ENCODE assay signal across 1 cellular context in the genomic region with DNA sequence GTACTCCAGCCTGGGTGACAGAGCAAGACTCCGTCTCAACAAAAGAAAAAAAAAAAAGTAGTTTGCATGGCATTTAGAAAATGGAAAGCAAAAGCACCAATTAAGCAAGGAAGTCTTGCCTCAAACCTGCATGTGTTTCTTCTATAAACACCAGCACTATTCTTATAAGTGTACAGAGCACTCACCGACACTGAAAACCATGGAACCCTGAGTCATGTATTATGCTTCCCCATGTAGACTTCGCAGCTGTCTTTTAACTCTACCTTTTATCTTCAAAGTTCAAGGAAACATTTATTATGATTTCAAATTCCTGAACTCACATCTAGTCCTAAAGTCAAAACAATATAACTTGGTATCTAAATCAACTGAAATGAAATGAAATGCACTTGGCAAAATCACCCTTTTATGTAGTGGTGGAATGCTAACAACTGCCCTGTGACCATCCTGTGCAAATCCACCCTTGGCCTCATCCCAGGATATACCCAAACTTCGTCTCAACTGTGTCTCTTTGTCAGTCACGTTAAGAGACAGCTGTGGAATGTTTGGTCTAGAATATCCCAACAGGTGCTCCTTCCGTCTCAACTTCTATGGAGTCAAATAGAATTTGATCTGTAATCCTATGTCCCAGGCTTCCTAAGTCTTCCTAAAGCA.
TF ChIP-seq lines count a peak whose summit lies in the region.

No MANE protein-coding gene starts in this region.

TF ChIP-seq in K562, 482 proteins besides CTCF, POLR2A, EP300 and RAD21 (continued from another document):
- no peak for TF ChIP-seq ETS2 (tag; IDR thresholded peaks at IDR 0.05; ENCODE audit: borderline replicate concordance, poor library complexity, severe bottlenecking)
- TF ChIP-seq SOX6 (IDR thresholded peaks at IDR 0.05) = no peak
- no peak for TF ChIP-seq GTF2A2 (tag; IDR thresholded peaks at IDR 0.05)
- TF ChIP-seq, protein P1, sequence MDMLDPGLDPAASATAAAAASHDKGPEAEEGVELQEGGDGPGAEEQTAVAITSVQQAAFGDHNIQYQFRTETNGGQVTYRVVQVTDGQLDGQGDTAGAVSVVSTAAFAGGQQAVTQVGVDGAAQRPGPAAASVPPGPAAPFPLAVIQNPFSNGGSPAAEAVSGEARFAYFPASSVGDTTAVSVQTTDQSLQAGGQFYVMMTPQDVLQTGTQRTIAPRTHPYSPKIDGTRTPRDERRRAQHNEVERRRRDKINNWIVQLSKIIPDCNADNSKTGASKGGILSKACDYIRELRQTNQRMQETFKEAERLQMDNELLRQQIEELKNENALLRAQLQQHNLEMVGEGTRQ (CRISPR knock-in tag; IDR thresholded peaks at IDR 0.05) = no peak
TF ChIP-seq in K562: peak in this region for 4.
